In genomic region chr1:24441480-24441879, GRCh38 we compare ENCODE assay signal across 27 cellular contexts.
"Had no signal": no experiment of that assay in that cellular context is flagged by ENCODE, and none has a peak within 500 bp of the region (broad histone marks: within the 10 kb centered on the region; RNA-seq: fewer than 3 reads in every experiment).

No MANE protein-coding gene starts in this region.

- H3K9ac ChIP-seq: neural progenitor cell, SK-N-SH had no signal

- H3K4me3 Mint-ChIP-seq: activated naive CD8-positive, alpha-beta T cell; activated T-cell treated with anti-CD3 and anti-CD28 coated beads, Interleukin-2, amount 50 U/mL, for 4 hours; neural progenitor cell had no signal

- H3K4me1 ChIP-seq: adrenal gland, upper lobe of right lung had no signal

- H2AFZ ChIP-seq: neural progenitor cell had no signal

- H3K27me3 Mint-ChIP-seq: activated naive CD8-positive, alpha-beta T cell had no signal

- H3K27me3 ChIP-seq: adrenal gland, neural progenitor cell, sigmoid colon, thyroid gland, upper lobe of right lung had no signal

- FAIRE-seq: astrocyte, kidney had no signal

- ATAC-seq: activated T-cell treated with anti-CD3 and anti-CD28 coated beads, Interleukin-2, amount 50 U/mL, for 4 hours; left lobe of liver; lower lobe of right lung; mucosa of descending colon; upper lobe of right lung had no signal

- H3K9me3 ChIP-seq: adrenal gland, lower lobe of right lung, mucosa of descending colon, sigmoid colon, SK-N-SH, thyroid gland, upper lobe of right lung had no signal

- H3K27ac ChIP-seq: adrenal gland, lower lobe of right lung, neural progenitor cell, sigmoid colon, thyroid gland, upper lobe of right lung, VCaP had no signal

- H3K36me3 Mint-ChIP-seq: neural progenitor cell had no signal

- H3K9me3 Mint-ChIP-seq: activated T-cell treated with anti-CD3 and anti-CD28 coated beads, Interleukin-2, amount 50 U/mL, for 4 hours; neural progenitor cell had no signal

- DNase-seq: activated CD4-positive, alpha-beta T cell treated with anti-CD3 and anti-CD28 coated beads for 1 hour; activated CD4-positive, alpha-beta T cell treated with anti-CD3 and anti-CD28 coated beads, Interleukin-2, amount 50 U/mL, for 1 hour; activated effector memory CD4-positive, alpha-beta T cell treated with anti-CD3 and anti-CD28 coated beads, Interleukin-2, amount 50 U/mL, for 16 hours; activated T-cell treated with anti-CD3 and anti-CD28 coated beads, Interleukin-2, amount 50 U/mL, for 4 hours; adrenal gland; cortex of kidney; effector CD4-positive, alpha-beta T cell; erythroblast; foreskin fibroblast; kidney; lower lobe of right lung; mesendoderm; mucosa of descending colon; retina; sigmoid colon; SK-N-SH; stimulated activated CD4-positive, alpha-beta T cell treated with anti-CD3 and anti-CD28 coated beads, Interleukin-15, amount 100 ng/mL, for 24 hours; stimulated activated CD8-positive, alpha-beta memory T cell treated with anti-CD3 and anti-CD28 coated beads, Interleukin-4, amount 100 ng/mL, for 48 hours; stimulated activated naive CD4-positive, alpha-beta T cell treated with Interleukin-2 at 50 U/mL for 16 hours; thyroid gland; upper lobe of right lung had no signal

- H3K36me3 ChIP-seq: adrenal gland, neural progenitor cell, thyroid gland had no signal

- H3K27ac Mint-ChIP-seq: activated naive CD8-positive, alpha-beta T cell had no signal

- H3K4me2 ChIP-seq: neural progenitor cell, SK-N-SH, smooth muscle cell had no signal

- H3K4me3 ChIP-seq: adrenal gland, lower lobe of right lung, mucosa of descending colon, neural progenitor cell, sigmoid colon, smooth muscle cell, thyroid gland, upper lobe of right lung had no signal
